Comparison of ENCODE assay signal across 1 cellular context in genomic region chr6:84258866-84259265, GRCh38.
TF ChIP-seq lines count a peak whose summit lies in the region.

No MANE protein-coding gene starts in this region.

TF ChIP-seq in SK-N-SH treated with all-trans-retinoic acid at 6 μM for 48 hours, 23 proteins besides CTCF, POLR2A, EP300 and RAD21 (continued from another document):
- TF ChIP-seq PATZ1 (CRISPR knock-in tag; IDR thresholded peaks at IDR 0.05; ENCODE audit: borderline replicate concordance) (no peak), ZNF565 (CRISPR knock-in tag; conservative IDR thresholded peaks at IDR 0.05; ENCODE audit: low read depth) (no peak), ZNF8 (CRISPR knock-in tag; IDR thresholded peaks at IDR 0.05) (no peak)
- TF ChIP-seq, protein P1, sequence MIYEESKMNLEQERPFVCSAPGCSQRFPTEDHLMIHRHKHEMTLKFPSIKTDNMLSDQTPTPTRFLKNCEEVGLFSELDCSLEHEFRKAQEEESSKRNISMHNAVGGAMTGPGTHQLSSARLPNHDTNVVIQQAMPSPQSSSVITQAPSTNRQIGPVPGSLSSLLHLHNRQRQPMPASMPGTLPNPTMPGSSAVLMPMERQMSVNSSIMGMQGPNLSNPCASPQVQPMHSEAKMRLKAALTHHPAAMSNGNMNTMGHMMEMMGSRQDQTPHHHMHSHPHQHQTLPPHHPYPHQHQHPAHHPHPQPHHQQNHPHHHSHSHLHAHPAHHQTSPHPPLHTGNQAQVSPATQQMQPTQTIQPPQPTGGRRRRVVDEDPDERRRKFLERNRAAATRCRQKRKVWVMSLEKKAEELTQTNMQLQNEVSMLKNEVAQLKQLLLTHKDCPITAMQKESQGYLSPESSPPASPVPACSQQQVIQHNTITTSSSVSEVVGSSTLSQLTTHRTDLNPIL (CRISPR knock-in tag; IDR thresholded peaks at IDR 0.05; ENCODE audit: low read depth), result no peak
- TF ChIP-seq, protein P2, sequence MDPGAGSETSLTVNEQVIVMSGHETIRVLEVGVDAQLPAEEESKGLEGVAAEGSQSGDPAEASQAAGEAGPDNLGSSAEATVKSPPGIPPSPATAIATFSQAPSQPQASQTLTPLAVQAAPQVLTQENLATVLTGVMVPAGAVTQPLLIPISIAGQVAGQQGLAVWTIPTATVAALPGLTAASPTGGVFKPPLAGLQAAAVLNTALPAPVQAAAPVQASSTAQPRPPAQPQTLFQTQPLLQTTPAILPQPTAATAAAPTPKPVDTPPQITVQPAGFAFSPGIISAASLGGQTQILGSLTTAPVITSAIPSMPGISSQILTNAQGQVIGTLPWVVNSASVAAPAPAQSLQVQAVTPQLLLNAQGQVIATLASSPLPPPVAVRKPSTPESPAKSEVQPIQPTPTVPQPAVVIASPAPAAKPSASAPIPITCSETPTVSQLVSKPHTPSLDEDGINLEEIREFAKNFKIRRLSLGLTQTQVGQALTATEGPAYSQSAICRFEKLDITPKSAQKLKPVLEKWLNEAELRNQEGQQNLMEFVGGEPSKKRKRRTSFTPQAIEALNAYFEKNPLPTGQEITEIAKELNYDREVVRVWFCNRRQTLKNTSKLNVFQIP (CRISPR knock-in tag; IDR thresholded peaks at IDR 0.05; ENCODE audit: borderline replicate concordance, low read depth), result no peak
